In genomic region chr19:49633273-49633672, GRCh38 we compare ENCODE assay signal across 7 cellular contexts. TPM values are rescaled to one million over a fixed set of nuclear protein-coding genes. Genes with fewer than 3 reads are reported as not detected.
DNase-seq lines count a peak whose midpoint lies in the region; TF ChIP-seq lines count a peak whose summit lies in the region.
"Not testable (repeated sequence)": the region's sequence is repeated elsewhere in the genome, so short reads cannot be mapped to it uniquely, and the experiment has no call there.

No MANE protein-coding gene starts in this region.

- H3K18ac ChIP-seq in H9 (ENCODE audit: insufficient read length, low read depth, low read length): not testable (repeated sequence)

- H3K9me3 Mint-ChIP-seq in Caco-2 (ENCODE audit: unreplicated experiment); H9; chondrocyte (ENCODE audit: low read depth); nephron progenitor cell: not testable (repeated sequence)

- H3K14ac ChIP-seq in H9 (ENCODE audit: insufficient read depth, low read length): not testable (repeated sequence)

- TF ChIP-seq CTCF in Caco-2 (IDR thresholded peaks at IDR 0.05; ENCODE audit: insufficient read depth in 1 of 2, low read depth in 1 of 2, low read length in 1 of 2, severe bottlenecking in 1 of 2, unreplicated experiment in 1 of 2); H9 (conservative IDR thresholded peaks at IDR 0.05); chondrocyte (IDR thresholded peaks at IDR 0.05); nephron progenitor cell (IDR thresholded peaks at IDR 0.05); suprapubic skin (IDR thresholded peaks at IDR 0.05): not testable (repeated sequence)

- TF ChIP-seq POLR2A in suprapubic skin (IDR thresholded peaks at IDR 0.05): not testable (repeated sequence)

- H3K9me3 ChIP-seq in Caco-2; H9 (ENCODE audit: control insufficient read depth, low read depth, low read length); adipocyte (ENCODE audit: control insufficient read depth, low read length); suprapubic skin: not testable (repeated sequence)

- WGBS in H9 (ENCODE audit: extremely low coverage, insufficient read length, low lambda C conversion rate): no CpG with 5 or more reads among the region's 9 CpGs
- WGBS in suprapubic skin: 49% methylated on average over 9 of the region's 9 CpGs

- POLR2A ChIA-PET in Caco-2 (lab: Charles Lee): not testable (repeated sequence)

- H4K91ac ChIP-seq in H9 (ENCODE audit: insufficient read length, low read depth, low read length): not testable (repeated sequence)

- intact Hi-C loops in Caco-2 (cut with micrococcal nuclease; ENCODE audit: unreplicated experiment): not testable (repeated sequence)

- not testable (repeated sequence) for H3K79me2 ChIP-seq in H9 (ENCODE audit: insufficient read depth, low read length)

- not testable (repeated sequence) for H2BK20ac ChIP-seq in H9 (ENCODE audit: low read depth, low read length, poor library complexity, severe bottlenecking)

- not testable (repeated sequence) for H3K23ac ChIP-seq in H9 (ENCODE audit: insufficient read length, low read depth, low read length)

- H3K4me3 Mint-ChIP-seq in Caco-2 (ENCODE audit: unreplicated experiment); H9; chondrocyte (ENCODE audit: unreplicated experiment); nephron progenitor cell: not testable (repeated sequence)

- H4K5ac ChIP-seq in H9 (ENCODE audit: insufficient read length, low read depth, low read length): not testable (repeated sequence)

- not testable (repeated sequence) for BruUV-seq in Caco-2 (replicated peaks; lab: Mats Ljungman, UMichigan)

- H3K27ac Mint-ChIP-seq in Caco-2 (ENCODE audit: unreplicated experiment): peak overlapping the region; percentile 10
- H3K27ac Mint-ChIP-seq in H9: peak overlapping the region in 2 of 3 experiments; percentile 44 to 72; a peak in 1 of 7 replicates
- H3K27ac Mint-ChIP-seq in chondrocyte (ENCODE audit: unreplicated experiment): peak overlapping the region; percentile 36
- peak overlapping the region; percentile 74 for H3K27ac Mint-ChIP-seq in nephron progenitor cell

- H2AFZ ChIP-seq in H9 (ENCODE audit: low read length): not testable (repeated sequence)

- not testable (repeated sequence) for H3K4ac ChIP-seq in H9 (ENCODE audit: low read depth, low read length)

- H3K36me3 Mint-ChIP-seq in Caco-2 (ENCODE audit: insufficient read depth, unreplicated experiment) (peaks cover 67% of the 10 kb centered on the region), H9 (ENCODE audit: insufficient read depth in 1 of 3, low read depth in 3 of 3) (peaks cover 3 to 11% (median 4%) of the 10 kb centered on the region in 3 experiments; a peak in 4 of 7 replicates), nephron progenitor cell (ENCODE audit: low read depth) (peaks cover 11% of the 10 kb centered on the region)
- H3K36me3 Mint-ChIP-seq in chondrocyte (ENCODE audit: low read depth): not testable (repeated sequence)

- H3K79me1 ChIP-seq in H9 (ENCODE audit: insufficient read depth, low read depth, low read length, poor library complexity, severe bottlenecking): not testable (repeated sequence)

- not testable (repeated sequence) for H4K8ac ChIP-seq in H9 (replicated peaks; ENCODE audit: insufficient read length, low read depth, low read length)

- H3K4me1 Mint-ChIP-seq in Caco-2 (ENCODE audit: low read depth, unreplicated experiment): peaks cover 10% of the 10 kb centered on the region
- peaks cover 27 to 36% of the 10 kb centered on the region in 2 experiments for H3K4me1 Mint-ChIP-seq in H9
- peaks cover 45% of the 10 kb centered on the region for H3K4me1 Mint-ChIP-seq in chondrocyte (ENCODE audit: low read depth)
- peaks cover 43% of the 10 kb centered on the region for H3K4me1 Mint-ChIP-seq in nephron progenitor cell

- H3K27me3 Mint-ChIP-seq in Caco-2 (ENCODE audit: insufficient read depth, unreplicated experiment); chondrocyte (ENCODE audit: low read depth); nephron progenitor cell (ENCODE audit: low read depth, poor library complexity): not testable (repeated sequence)
- H3K27me3 Mint-ChIP-seq in H9 (ENCODE audit: low read depth): peaks cover 12% of the 10 kb centered on the region

- H3K4me1 ChIP-seq in Caco-2; H9 (ENCODE audit: insufficient read depth, low read length): not testable (repeated sequence)
- H3K4me1 ChIP-seq in adipocyte (ENCODE audit: control insufficient read depth, insufficient read depth, low read length) (peaks cover 51% of the 10 kb centered on the region), suprapubic skin (peaks cover 54% of the 10 kb centered on the region)

- not testable (repeated sequence) for H3T11ph ChIP-seq in H9 (ENCODE audit: low read length)

- H3K27me3 ChIP-seq in Caco-2 (replicated peaks; ENCODE audit: control insufficient read depth, insufficient read depth, low read length); H9 (ENCODE audit: insufficient read depth, low read length); adipocyte (replicated peaks; ENCODE audit: control insufficient read depth, insufficient read depth, low read length); suprapubic skin: not testable (repeated sequence)

- not testable (repeated sequence) for TF ChIP-seq EP300 in suprapubic skin (IDR thresholded peaks at IDR 0.05)

- H3K9ac ChIP-seq in H9 (ENCODE audit: extremely low read depth, insufficient read length, low read length): not testable (repeated sequence)
- peak overlapping the region; percentile 75 for H3K9ac ChIP-seq in adipocyte (ENCODE audit: low read length)

- not testable (repeated sequence) for H3K56ac ChIP-seq in H9 (ENCODE audit: insufficient read length, low read depth, low read length)

- not testable (repeated sequence) for H3K4me2 ChIP-seq in H9 (ENCODE audit: insufficient read depth, insufficient read length, low read length)

- not testable (repeated sequence) for H4K20me1 ChIP-seq in H9 (ENCODE audit: control insufficient read depth, insufficient read depth, insufficient read length)

- not testable (repeated sequence) for H2AK5ac ChIP-seq in H9 (ENCODE audit: insufficient read length, low read length)

- CTCF ChIA-PET in Caco-2 (lab: Charles Lee): not testable (repeated sequence)

- H3K36me3 ChIP-seq in Caco-2 (ENCODE audit: control insufficient read depth, insufficient read depth, low read length); suprapubic skin: not testable (repeated sequence)
- H3K36me3 ChIP-seq in adipocyte (ENCODE audit: control insufficient read depth, insufficient read depth, low read length, severe bottlenecking): peaks cover 14% of the 10 kb centered on the region

- H3K4me3 ChIP-seq in Caco-2 (ENCODE audit: low read depth, low read length); adipocyte (ENCODE audit: low read length); suprapubic skin: not testable (repeated sequence)

- not testable (repeated sequence) for H3K23me2 ChIP-seq in H9 (ENCODE audit: insufficient read length, low read depth, low read length, poor library complexity, severe bottlenecking)

- H2BK12ac ChIP-seq in H9 (ENCODE audit: insufficient read length, low read depth, low read length): not testable (repeated sequence)

- not testable (repeated sequence) for H2BK15ac ChIP-seq in H9 (ENCODE audit: low read depth, low read length)

- H2BK120ac ChIP-seq in H9 (ENCODE audit: low read depth, low read length, poor library complexity, severe bottlenecking): not testable (repeated sequence)

- not testable (repeated sequence) for H3K27ac ChIP-seq in H9 (ENCODE audit: insufficient read length, low read depth, low read length)
- H3K27ac ChIP-seq in suprapubic skin: peak overlapping the region; percentile 27

- not testable (repeated sequence) for H2BK5ac ChIP-seq in H9 (ENCODE audit: insufficient read length, low read length)

- DNase-seq in Caco-2 (peak in 1 of 2 experiments; percentile 37), iris pigment epithelial cell (ENCODE audit: low read depth) (peak; percentile 55)
- not testable (repeated sequence) for DNase-seq in H9; adipocyte (ENCODE audit: low read depth); chondrocyte (ENCODE audit: low spot score); nephron progenitor cell; suprapubic skin (ENCODE audit: low spot score in 2 of 2)

RNA-seq across cellular contexts. Expression of gene RRAS, which starts 6.7 kb away (rescaled TPM):
- total RNA-seq in Caco-2 (2022) (10.6 and 11.3 TPM in 2 replicates), H9 (2021) (8.3 and 9.9 TPM in 2 replicates), chondrocyte (61.7 to 113 TPM (median 104 TPM) in 3 replicates), suprapubic skin (10 to 100 TPM; 12.9 to 28.8 (median 18.6) TPM)

RNA-seq across cellular contexts. Expression of gene SCAF1, which starts 8.7 kb away (rescaled TPM):
- 83.4 and 89.5 TPM in 2 replicates for total RNA-seq in Caco-2 (2022)
- 85.3 and 86.4 TPM in 2 replicates for total RNA-seq in H9 (2021)
- 76.3 to 79.0 TPM (median 77.3 TPM) in 3 replicates for total RNA-seq in chondrocyte
- 10 to 100 TPM; 22.1 to 36.9 (median 28.5) TPM for total RNA-seq in suprapubic skin

RNA-seq across cellular contexts. Expression of gene IRF3, which starts 32.4 kb away (rescaled TPM):
- total RNA-seq in Caco-2 (2022) (125 and 131 TPM in 2 replicates), H9 (2021) (185 and 205 TPM in 2 replicates), chondrocyte (45.8 to 75.3 TPM (median 53.0 TPM) in 3 replicates), suprapubic skin (100 to 1,000 TPM in 1 of 4 donors, 10 to 100 TPM in 3; 61.3 to 164 (median 81.0) TPM)

RNA-seq across cellular contexts. Expression of gene BCL2L12, which starts 32.5 kb away (rescaled TPM):
- total RNA-seq in Caco-2 (2022) (103 and 111 TPM in 2 replicates), H9 (2021) (145 and 154 TPM in 2 replicates), chondrocyte (18.3 to 26.6 TPM (median 21.4 TPM) in 3 replicates), suprapubic skin (10 to 100 TPM in 1 of 4 donors, 1 to 10 TPM in 3; 3.1 to 28.0 (median 7.5) TPM)

RNA-seq across cellular contexts. Expression of gene PRR12, which starts 42.3 kb away (rescaled TPM):
- total RNA-seq in Caco-2 (2022) (38.8 and 40.5 TPM in 2 replicates), H9 (2021) (64.2 and 65.9 TPM in 2 replicates), chondrocyte (23.8 to 33.9 TPM (median 28.1 TPM) in 3 replicates), suprapubic skin (10 to 100 TPM; 24.6 to 50.3 (median 38.9) TPM)

Comparison
In these comparisons a context has a peak if more than half of its experiments do, and no peak if none do; other contexts are left out.
1. H3K27ac Mint-ChIP-seq: peak in every context shown above with its lines; median percentile 74 in nephron progenitor cell; 58 in H9; 36 in chondrocyte; 10 in Caco-2.